Comparison of ENCODE assay signal across 23 cellular contexts in the genomic region with DNA sequence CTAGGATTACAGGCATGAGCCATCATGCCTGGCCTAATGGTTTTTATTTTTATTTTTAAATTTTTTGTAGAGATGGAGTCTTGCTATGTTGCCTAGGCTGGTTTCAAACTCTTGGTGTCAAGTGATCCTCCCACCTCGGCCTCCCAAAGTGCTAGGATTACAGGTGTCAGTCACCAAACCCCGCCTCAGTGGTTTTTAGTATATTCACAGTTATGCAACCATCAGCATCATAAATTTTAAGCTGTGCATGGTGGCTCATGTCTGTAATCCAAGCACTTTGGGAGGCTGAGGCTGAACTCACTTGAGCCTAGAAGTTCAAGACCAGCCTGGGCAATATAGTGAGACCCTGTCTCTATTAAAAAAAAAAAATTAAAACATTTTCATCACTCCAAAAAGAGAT.
"Had no signal": no experiment of that assay in that cellular context is flagged by ENCODE, and none has a peak within 500 bp of the region (broad histone marks: within the 10 kb centered on the region; RNA-seq: fewer than 3 reads in every experiment).

No MANE protein-coding gene starts in this region.

- H3K36me3 Mint-ChIP-seq: neural progenitor cell, WTC11 had no signal

- H3K4me3 ChIP-seq: heart left ventricle, neural progenitor cell, testis, uterus had no signal

- H3K9me3 Mint-ChIP-seq: memory B cell, neural progenitor cell, WTC11 had no signal

- H3K4me1 ChIP-seq: neural progenitor cell, testis, uterus had no signal

- H3K9me3 ChIP-seq: heart left ventricle, testis, uterus had no signal

- H3K4me3 Mint-ChIP-seq: activated CD4-positive, alpha-beta T cell treated with anti-CD3 and anti-CD28 coated beads for 36 hours; neural progenitor cell; WTC11 had no signal

- H3K27ac Mint-ChIP-seq: neural progenitor cell, progenitor cell of endocrine pancreas had no signal

- H3K36me3 ChIP-seq: neural progenitor cell, uterus had no signal

- H2AFZ ChIP-seq: neural progenitor cell had no signal

- H3K9ac ChIP-seq: neural progenitor cell had no signal

- ATAC-seq: activated CD4-positive, alpha-beta T cell treated with anti-CD3 and anti-CD28 coated beads for 36 hours; activated naive CD4-positive, alpha-beta T cell treated with anti-CD3 and anti-CD28 coated beads, Interleukin-2, amount 50 U/mL, for 72 hours; heart left ventricle; left colon; WTC11 had no signal

- H3K27me3 ChIP-seq: heart left ventricle, neural progenitor cell, testis, uterus had no signal

- H3K27me3 Mint-ChIP-seq: activated CD4-positive, alpha-beta T cell treated with anti-CD3 and anti-CD28 coated beads for 36 hours; memory B cell; progenitor cell of endocrine pancreas had no signal

- H3K27ac ChIP-seq: heart left ventricle, neural progenitor cell, testis, uterus had no signal

- H3K4me2 ChIP-seq: neural progenitor cell had no signal

- DNase-seq: activated CD4-positive, alpha-beta T cell treated with anti-CD3 and anti-CD28 coated beads for 36 hours; activated CD4-positive, alpha-beta T cell treated with anti-CD3 and anti-CD28 coated beads, Interleukin-2, amount 50 U/mL, for 48 hours; activated gamma-delta T cell; amniotic stem cell; cerebellar nuclear complex; cortex of kidney; islet precursor cell; left colon; retina; stimulated activated CD4-positive, alpha-beta T cell treated with anti-CD3 and anti-CD28 coated beads, Interleukin-2, amount 100 ng/mL, for 48 hours; stimulated activated CD8-positive, alpha-beta memory T cell treated with anti-CD3 and anti-CD28 coated beads, Interleukin-4, amount 100 ng/mL, for 48 hours; stimulated activated naive CD4-positive, alpha-beta T cell; T-helper 1 cell; T-helper 9 cell; testis; trophoblast cell; uterus had no signal
